In genomic region chr1:23242414-23242813, GRCh38 we compare ENCODE assay signal across 15 cellular contexts. TPM values are rescaled to one million over a fixed set of nuclear protein-coding genes. Genes with fewer than 3 reads are reported as not detected.
A peak's percentile ranks its signal among the peaks of the same experiment; 100 is the strongest.
DNase-seq lines count a peak whose midpoint lies in the region; ATAC-seq and TF ChIP-seq lines count a peak whose summit lies in the region.
"Had no signal": no experiment of that assay in that cellular context is flagged by ENCODE, and none has a peak within 500 bp of the region (broad histone marks: within the 10 kb centered on the region; RNA-seq: fewer than 3 reads in every experiment).

No MANE protein-coding gene starts in this region.

- H3K4me2 ChIP-seq in mammary epithelial cell (ENCODE audit: insufficient read depth, low read depth, low read length): no peak overlapping the region
- H3K4me2 ChIP-seq: BLaER1 treated with 17β-estradiol and CSF1 and Interleukin-3, amounts not matched to agents 10 nM and 100 nM had no signal

- no peak overlapping the region for H3K4me3 ChIP-seq in mammary epithelial cell (replicated peaks in 1 of 3; ENCODE audit: insufficient read depth in 1 of 3, low read depth in 2 of 3, low read length in 3 of 3)
- H3K4me3 ChIP-seq in fibroblast of mammary gland (ENCODE audit: control insufficient read depth, low read depth, low read length): no peak overlapping the region
- H3K4me3 ChIP-seq: BLaER1 treated with 17β-estradiol and CSF1 and Interleukin-3, amounts not matched to agents 10 nM and 100 nM; HAP-1 had no signal

- H3K79me2 ChIP-seq in mammary epithelial cell (ENCODE audit: insufficient read depth, low read length): no peaks in the 10 kb centered on the region

- peaks cover 10% of the 10 kb centered on the region for H3K4me1 ChIP-seq in mammary epithelial cell (ENCODE audit: insufficient read depth, low read length)
- H3K4me1 ChIP-seq: HAP-1 had no signal

- no peaks in the 10 kb centered on the region for H3K9me3 Mint-ChIP-seq in MCF 10A (ENCODE audit: unreplicated experiment)

- dilution Hi-C loops in mammary epithelial cell (cut with HindIII; ENCODE audit: low sequenced_read_pairs): no loop called here

- 76% methylated on average over 6 of the region's 7 CpGs for WGBS in mammary epithelial cell (ENCODE audit: low coverage, missing lambda C conversion rate)

- H3K27me3 ChIP-seq in mammary epithelial cell (ENCODE audit: insufficient read depth, low read length): no peaks in the 10 kb centered on the region
- H3K27me3 ChIP-seq: BLaER1 treated with 17β-estradiol and CSF1 and Interleukin-3, amounts not matched to agents 10 nM and 100 nM had no signal

- H2AFZ ChIP-seq in mammary epithelial cell (ENCODE audit: low read depth, low read length): no peak overlapping the region

- POLR2A ChIA-PET in MCF 10A (lab: Yijun Ruan, JAX): interaction anchor here (0.6 kb wide), 1 partner anchor 26 kb away, joined by 3 read pairs; no protein-coding TSS in a partner anchor

- no peaks in the 10 kb centered on the region for H3K9me3 ChIP-seq in mammary epithelial cell (replicated peaks; ENCODE audit: insufficient read depth, low read length)
- H3K9me3 ChIP-seq: BLaER1 treated with 17β-estradiol and CSF1 and Interleukin-3, amounts not matched to agents 10 nM and 100 nM; HAP-1 had no signal

- H3K4me1 Mint-ChIP-seq in MCF 10A (ENCODE audit: insufficient read depth, unreplicated experiment): no peaks in the 10 kb centered on the region
- H3K4me1 Mint-ChIP-seq: CD4-positive, CD25-positive, alpha-beta regulatory T cell had no signal

- no peak for TF ChIP-seq CTCF in MCF 10A (IDR thresholded peaks at IDR 0.05; ENCODE audit: unreplicated experiment)
- no peak for TF ChIP-seq CTCF in mammary epithelial cell (conservative IDR thresholded peaks at IDR 0.05 in 1 of 2, IDR thresholded peaks at IDR 0.05 in 1 of 2; ENCODE audit: extremely low read depth in 1 of 2, insufficient read depth in 1 of 2, low read depth in 1 of 2, low read length in 2 of 2)
- no peak for TF ChIP-seq CTCF in fibroblast of mammary gland (conservative IDR thresholded peaks at IDR 0.05; ENCODE audit: control insufficient read depth, insufficient read depth, low read depth, low read length)

- CTCF ChIA-PET in MCF 10A (lab: Yijun Ruan, JAX) (interaction anchor here (0.7 kb wide), 1 partner anchor 283 kb away, joined by 3 read pairs; no protein-coding TSS in a partner anchor), mammary epithelial cell (lab: Charles Lee; ENCODE audit: low non-redundant PET) (no interaction called here)

- H4K20me1 ChIP-seq in mammary epithelial cell (ENCODE audit: insufficient read depth, low read length): no peaks in the 10 kb centered on the region
- H4K20me1 ChIP-seq: BLaER1 treated with 17β-estradiol and CSF1 and Interleukin-3, amounts not matched to agents 10 nM and 100 nM had no signal

- H3K4me3 Mint-ChIP-seq in MCF 10A (ENCODE audit: unreplicated experiment): no peak overlapping the region
- H3K4me3 Mint-ChIP-seq: CD4-positive, CD25-positive, alpha-beta regulatory T cell had no signal

- H3K27ac ChIP-seq in mammary epithelial cell (ENCODE audit: insufficient read depth, low read depth, low read length): no peak overlapping the region
- H3K27ac ChIP-seq: BLaER1 treated with 17β-estradiol and CSF1 and Interleukin-3, amounts not matched to agents 10 nM and 100 nM; HL-60 had no signal

- BruUV-seq in MCF 10A (replicated peaks; lab: Mats Ljungman, UMichigan): no TSS peak
- BruUV-seq in mammary epithelial cell (replicated peaks; lab: Mats Ljungman, UMichigan): no TSS peak

- H3K36me3 ChIP-seq in mammary epithelial cell (ENCODE audit: insufficient read depth, low read length): no peaks in the 10 kb centered on the region
- H3K36me3 ChIP-seq: BLaER1 treated with 17β-estradiol and CSF1 and Interleukin-3, amounts not matched to agents 10 nM and 100 nM; HAP-1 had no signal

- in situ Hi-C loops in mammary epithelial cell (cut with MboI; ENCODE audit: low sequenced_read_pairs in 2 of 2): no loop called here

- ATAC-seq in GM21723 (IDR thresholded peaks at IDR 0.05; ENCODE audit: unreplicated experiment): no peak

- H3K9ac ChIP-seq in mammary epithelial cell (ENCODE audit: insufficient read depth, low read length): no peak overlapping the region
- H3K9ac ChIP-seq: BLaER1 treated with 17β-estradiol and CSF1 and Interleukin-3, amounts not matched to agents 10 nM and 100 nM had no signal

- no peak overlapping the region for H3K27ac Mint-ChIP-seq in MCF 10A (ENCODE audit: low read depth, unreplicated experiment)
- H3K27ac Mint-ChIP-seq: CD4-positive, CD25-positive, alpha-beta regulatory T cell had no signal

- no peaks in the 10 kb centered on the region for H3K27me3 Mint-ChIP-seq in MCF 10A (ENCODE audit: insufficient read depth, unreplicated experiment)

- intact Hi-C loops in MCF 10A (cut with micrococcal nuclease) (no loop called here), mammary epithelial cell (cut with micrococcal nuclease) (no loop called here)

- H3K36me3 Mint-ChIP-seq in MCF 10A (ENCODE audit: insufficient read depth, unreplicated experiment): no peaks in the 10 kb centered on the region
- H3K36me3 Mint-ChIP-seq: CD4-positive, CD25-positive, alpha-beta regulatory T cell had no signal

- DNase-seq in MCF 10A (ENCODE audit: unreplicated experiment): peak; percentile 20
- no peak for DNase-seq in mammary epithelial cell
- DNase-seq in M059J (ENCODE audit: low read depth): peak; percentile 35
- peak; percentile 27 for DNase-seq in RPMI7951 (ENCODE audit: low read depth)
- DNase-seq in fibroblast of mammary gland (ENCODE audit: low read depth): peak; percentile 16
- no peak for DNase-seq in HK-2 (ENCODE audit: unreplicated experiment)
- no peak for DNase-seq in activated gamma-delta T cell treated with Interleukin-2 at 50 U/mL for 16 hours
- DNase-seq: ACHN; CD4-positive, CD25-positive, alpha-beta regulatory T cell; DMS79; GF-D8 had no signal

RNA-seq across cellular contexts. Expression of gene HTR1D, which starts 25.1 kb away (rescaled TPM):
- total RNA-seq in MCF 10A (2022) (0.17 and 0.35 TPM in 2 replicates), mammary epithelial cell (under 1 TPM; 0.33 to 0.47 TPM)
- polyA plus RNA-seq in mammary epithelial cell: 0.45 TPM
- 1.2 TPM for polyA minus RNA-seq in mammary epithelial cell
- 0.22 and 0.39 TPM in 2 replicates for total RNA-seq in M059J (2014; rRNA removed; shearing (Covaris generic))
- total RNA-seq in RPMI7951 (2014; rRNA removed; shearing (Covaris generic)): 0.12 TPM in 1 of 2 replicates, not detected in the other
- total RNA-seq: CD4-positive, CD25-positive, alpha-beta regulatory T cell had no signal
- polyA plus RNA-seq: CD4-positive, CD25-positive, alpha-beta regulatory T cell had no signal

Comparison
In these comparisons a context has a peak if more than half of its experiments do, and no peak if none do; other contexts are left out.
1. DNase-seq: peak in MCF 10A (single experiment), M059J (single experiment), RPMI7951 (single experiment) and fibroblast of mammary gland (single experiment); none in mammary epithelial cell (single experiment), HK-2 (single experiment) and activated gamma-delta T cell treated with Interleukin-2 at 50 U/mL for 16 hours (single experiment).